Comparison of ENCODE assay signal across 15 cellular contexts in genomic region chr20:62274332-62275262, GRCh38. TPM values are rescaled to one million over a fixed set of nuclear protein-coding genes. Genes with fewer than 3 reads are reported as not detected.
DNase-seq lines count a peak whose midpoint lies in the region; ATAC-seq and TF ChIP-seq lines count a peak whose summit lies in the region.
"Had no signal": no experiment of that assay in that cellular context is flagged by ENCODE, and none has a peak within 500 bp of the region (broad histone marks: within the 10 kb centered on the region; RNA-seq: fewer than 3 reads in every experiment).

No MANE protein-coding gene starts in this region.

- H3K27me3 ChIP-seq in PC-3 (ENCODE audit: low read length) (no peaks in the 10 kb centered on the region), psoas muscle (ENCODE audit: insufficient read depth in 3 of 3, low read length in 2 of 3) (no peaks in the 10 kb centered on the region)
- H3K27me3 ChIP-seq: spleen had no signal

- TF ChIP-seq CTCF in PC-3 (conservative IDR thresholded peaks at IDR 0.05; ENCODE audit: low read depth, low read length) (no peak), psoas muscle (IDR thresholded peaks at IDR 0.05) (no peak)

- H3F3A ChIP-seq in PC-3 (ENCODE audit: low read length, unreplicated experiment), result no peaks in the 10 kb centered on the region

- POLR2A ChIA-PET in PC-3 (lab: Charles Lee; ENCODE audit: unreplicated experiment), result no interaction called here

- 83 to 91% (median 85%) methylated on average over 18 of the region's 18 CpGs for WGBS in psoas muscle, 3 donors

- no peak overlapping the region for H2AFZ ChIP-seq in PC-3 (ENCODE audit: low read length)

- no peak for TF ChIP-seq POLR2A in erythroblast (IDR thresholded peaks at IDR 0.05; ENCODE audit: low read length)

- no peaks in the 10 kb centered on the region for H3K9me3 ChIP-seq in PC-3 (ENCODE audit: low read length)
- no peaks in the 10 kb centered on the region for H3K9me3 ChIP-seq in psoas muscle
- H3K9me3 ChIP-seq: A549, HAP-1, spleen had no signal

- H3K36me3 ChIP-seq in PC-3 (ENCODE audit: low read depth, low read length), result peaks cover 15% of the 10 kb centered on the region; the same call in 1 of the 2 replicates
- H3K36me3 ChIP-seq in psoas muscle (ENCODE audit: insufficient read depth in 1 of 2, low read depth in 1 of 2), result peaks cover 0 to 44% of the 10 kb centered on the region in 2 donors

- H3K4me1 ChIP-seq in PC-3 (ENCODE audit: insufficient read depth, low read length) (no peaks in the 10 kb centered on the region), psoas muscle (peaks cover 24% of the 10 kb centered on the region)
- H3K4me1 ChIP-seq: A549, HAP-1 had no signal

- H3K9ac ChIP-seq in PC-3 (ENCODE audit: low read length), result no peak overlapping the region

- peak; percentile 42 for ATAC-seq in PC-3
- ATAC-seq in psoas muscle, result no peak
- no peak for ATAC-seq in HG03442 (IDR thresholded peaks at IDR 0.05; ENCODE audit: unreplicated experiment)
- ATAC-seq: A549, HepG2 had no signal

- no peaks in the 10 kb centered on the region for H3K9me2 ChIP-seq in PC-3 (replicated peaks; ENCODE audit: low read length)

- no peaks in the 10 kb centered on the region for H3K79me2 ChIP-seq in PC-3 (ENCODE audit: low read length)

- H3K4me3 ChIP-seq in PC-3 (ENCODE audit: low read length) (no peak overlapping the region), psoas muscle (no peak overlapping the region)
- H3K4me3 ChIP-seq: A549, HAP-1, spleen had no signal

- H3K4me2 ChIP-seq in PC-3 (ENCODE audit: low read length), result no peak overlapping the region
- H3K4me2 ChIP-seq: A549 had no signal

- CTCF ChIA-PET in PC-3 (lab: Charles Lee), result no interaction called here

- in situ Hi-C loops in KBM-7 (cut with MboI; ENCODE audit: low pct_unique_long_range_greater_than_20kb, low sequenced_read_pairs), result no loop called here

- H3K27ac ChIP-seq in PC-3 (ENCODE audit: low read length), result no peak overlapping the region
- H3K27ac ChIP-seq in psoas muscle, result peak overlapping the region; percentile 95
- H3K27ac ChIP-seq: A549, spleen had no signal

- intact Hi-C loops in PC-3 (cut with micrococcal nuclease) (no loop called here), psoas muscle (cut with DNase I) (no loop called here)

- no peaks in the 10 kb centered on the region for H4K20me1 ChIP-seq in PC-3 (ENCODE audit: low read length)

- DNase-seq in NCI-H187 (lab: John Stamatoyannopoulos, UW), result peak; percentile 36 to 53
- DNase-seq in NCI-H187 treated with DMSO at 0.1 percent for 48 hours (lab: John Stamatoyannopoulos, UW), result no peak
- DNase-seq in PC-3, result no peak
- DNase-seq in erythroblast (lab: John Stamatoyannopoulos, UW), result peak; percentile 88 to 93
- no peak for DNase-seq in psoas muscle
- no peak for DNase-seq in KBM-7
- no peak for DNase-seq in NCI-H774 (lab: John Stamatoyannopoulos, UW)
- DNase-seq: activated effector memory CD4-positive, alpha-beta T cell treated with Interleukin-2 at 50 U/mL for 16 hours; DMS53; NCI-H2029 treated with DMSO at 0.1 percent for 48 hours; spleen had no signal

- no TSS peak for BruUV-seq in PC-3 (replicated peaks; lab: Mats Ljungman, UMichigan)

RNA-seq across cellular contexts. Expression of gene ADRM1, which starts 28.2 kb away (rescaled TPM):
- total RNA-seq in PC-3 (2014; rRNA removed), result 374 and 487 TPM in 2 replicates
- 100 to 1,000 TPM; 142 to 280 (median 238) TPM for total RNA-seq in psoas muscle
- polyA plus RNA-seq in psoas muscle, result 100 to 1,000 TPM; 355 to 603 (median 460) TPM

RNA-seq across cellular contexts. Expression of gene OSBPL2, which starts 36.3 kb away (rescaled TPM):
- total RNA-seq in PC-3 (2014; rRNA removed) (32.5 and 39.7 TPM in 2 replicates), psoas muscle (10 to 100 TPM; 19.8 to 30.9 (median 24.8) TPM)
- 10 to 100 TPM in 2 of 3 donors, 1 to 10 TPM in 1; 9.6 to 22.8 (median 11.4) TPM for polyA plus RNA-seq in psoas muscle

RNA-seq across cellular contexts. Expression of gene HRH3, which starts 54.5 kb away (rescaled TPM):
- total RNA-seq in PC-3 (2014; rRNA removed) (not detected in 2 replicates), psoas muscle (not detected)
- polyA plus RNA-seq in psoas muscle, result under 1 TPM in 1 of 3 donors, not detected in 2; 0.03 TPM
- total RNA-seq: spleen had no signal
- polyA plus RNA-seq: A549, HepG2, spleen had no signal

Comparison
In these comparisons a context has a peak if more than half of its experiments do, and no peak if none do; other contexts are left out.
1. DNase-seq: peak in NCI-H187 (2 of 2) and erythroblast (2 of 2); none in NCI-H187 treated with DMSO at 0.1 percent for 48 hours (single experiment), PC-3 (single experiment), psoas muscle (0 of 2), KBM-7 (single experiment) and NCI-H774 (single experiment).